In the genomic region with DNA sequence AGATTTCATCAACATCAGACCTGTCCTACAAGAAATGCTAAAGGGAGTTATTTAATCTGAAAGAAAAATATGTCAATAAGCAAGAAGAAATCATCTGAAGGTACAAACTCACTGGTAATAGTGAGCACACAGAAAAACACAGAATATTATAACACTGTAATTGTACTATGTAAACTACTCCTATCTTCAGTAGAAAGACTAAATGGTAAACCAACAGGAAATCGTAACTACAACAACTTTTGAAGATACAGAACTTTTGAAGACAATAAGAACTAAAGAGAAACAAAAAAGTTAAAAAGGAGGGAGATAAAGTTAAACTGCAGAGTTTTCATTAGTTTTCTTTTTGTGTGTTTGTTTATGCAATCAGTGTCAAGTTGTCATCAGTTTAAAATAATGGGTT, we compare ENCODE assay signal across 9 cellular contexts.
"Had no signal": no experiment of that assay in that cellular context is flagged by ENCODE, and none has a peak within 500 bp of the region (broad histone marks: within the 10 kb centered on the region; RNA-seq: fewer than 3 reads in every experiment).

No MANE protein-coding gene starts in this region.

- H3K4me3 Mint-ChIP-seq: activated T-cell treated with anti-CD3 and anti-CD28 coated beads, Interleukin-2, amount 50 U/mL, for 4 hours; endodermal cell had no signal

- H3K36me3 ChIP-seq: right atrium auricular region, uterus had no signal

- H3K27me3 ChIP-seq: right atrium auricular region, tibial artery, uterus had no signal

- H3K9me3 Mint-ChIP-seq: activated T-cell treated with anti-CD3 and anti-CD28 coated beads, Interleukin-2, amount 50 U/mL, for 4 hours had no signal

- H3K27ac ChIP-seq: right atrium auricular region, skin epidermis, tibial artery, uterus had no signal

- ATAC-seq: activated T-cell treated with anti-CD3 and anti-CD28 coated beads, Interleukin-2, amount 50 U/mL, for 4 hours had no signal

- DNase-seq: activated CD4-positive, CD25-positive, alpha-beta regulatory T cell treated with anti-CD3 and anti-CD28 coated beads, Interleukin-2, amount 50 U/mL, for 72 hours; activated naive CD4-positive, alpha-beta T cell treated with Interleukin-2 at 50 U/mL for 16 hours; activated T-cell treated with anti-CD3 and anti-CD28 coated beads, Interleukin-2, amount 50 U/mL, for 4 hours; endodermal cell; hypothalamus; tibial artery; uterus had no signal

- H3K4me3 ChIP-seq: right atrium auricular region, skin epidermis, tibial artery, uterus had no signal

- H3K4me1 ChIP-seq: right atrium auricular region, uterus had no signal

- H3K9me3 ChIP-seq: right atrium auricular region, tibial artery, uterus had no signal
